In the genomic region with DNA sequence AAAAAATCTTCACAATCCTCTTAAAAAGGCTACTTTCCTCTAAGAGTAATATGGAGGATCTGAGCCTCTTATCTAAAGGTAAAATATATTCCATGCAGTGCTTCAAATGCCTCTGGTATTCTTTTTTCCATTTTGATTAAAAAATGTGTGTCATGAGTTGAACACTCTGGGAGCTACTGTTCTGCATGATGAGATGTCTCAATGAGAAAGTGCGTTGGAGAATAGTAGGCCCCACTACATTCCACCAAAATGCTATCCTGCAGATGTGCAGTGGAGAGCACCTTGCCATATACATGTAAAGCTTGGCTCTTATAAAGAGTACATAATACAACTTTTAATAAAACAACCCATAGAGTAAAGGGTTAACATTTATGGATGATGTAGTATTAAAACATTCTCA, we compare ENCODE assay signal across 29 cellular contexts.
"Had no signal": no experiment of that assay in that cellular context is flagged by ENCODE, and none has a peak within 500 bp of the region (broad histone marks: within the 10 kb centered on the region; RNA-seq: fewer than 3 reads in every experiment).

No MANE protein-coding gene starts in this region.

- FAIRE-seq: endometrium, endothelial cell of umbilical vein, frontal cortex had no signal

- H3K9me3 ChIP-seq: colonic mucosa, esophagus muscularis mucosa, esophagus squamous epithelium, gastrocnemius medialis, gastroesophageal sphincter, heart left ventricle, heart right ventricle had no signal

- H2AFZ ChIP-seq: hepatocyte had no signal

- H3K27ac ChIP-seq: colonic mucosa, coronary artery, dorsolateral prefrontal cortex, epithelial cell of prostate, esophagus muscularis mucosa, esophagus squamous epithelium, foreskin keratinocyte, gastrocnemius medialis, gastroesophageal sphincter, heart left ventricle, hepatocyte had no signal

- H3K4me1 Mint-ChIP-seq: endodermal cell had no signal

- ATAC-seq: effector memory CD8-positive, alpha-beta T cell; esophagus mucosa; foreskin keratinocyte; gastrocnemius medialis; gastroesophageal sphincter; heart left ventricle; heart right ventricle had no signal

- H3K27ac Mint-ChIP-seq: dendritic cell treated with granulocyte-macrophage colony-stimulating factor and Interleukin-4, amounts not matched to agents 40 ng/mL and 50 ng/mL, for 4 days; effector memory CD8-positive, alpha-beta T cell; endodermal cell had no signal

- H3K4me3 ChIP-seq: colonic mucosa, coronary artery, dorsolateral prefrontal cortex, esophagus muscularis mucosa, esophagus squamous epithelium, gastrocnemius medialis, gastroesophageal sphincter, heart left ventricle, heart right ventricle, hepatocyte had no signal

- H3K9me3 Mint-ChIP-seq: dendritic cell treated with granulocyte-macrophage colony-stimulating factor and Interleukin-4, amounts not matched to agents 40 ng/mL and 50 ng/mL, for 4 days; endodermal cell had no signal

- H3K4me3 Mint-ChIP-seq: dendritic cell treated with granulocyte-macrophage colony-stimulating factor and Interleukin-4, amounts not matched to agents 40 ng/mL and 50 ng/mL, for 4 days; effector memory CD8-positive, alpha-beta T cell; endodermal cell had no signal

- H3K4me2 ChIP-seq: hepatocyte had no signal

- DNase-seq: colonic mucosa; cortex of kidney; dermis blood vessel endothelial cell; dorsolateral prefrontal cortex; effector CD4-positive, alpha-beta T cell; effector CD8-positive, alpha-beta T cell; effector memory CD4-positive, alpha-beta T cell; effector memory CD8-positive, alpha-beta T cell; endodermal cell; erythroblast; esophagus squamous epithelium; foreskin fibroblast; foreskin keratinocyte; foreskin melanocyte; gastrocnemius medialis; glutamatergic neuron; head of caudate nucleus; heart left ventricle; heart right ventricle had no signal

- H3K36me3 ChIP-seq: colonic mucosa, esophagus muscularis mucosa, esophagus squamous epithelium, gastrocnemius medialis, heart right ventricle had no signal

- H3K27me3 ChIP-seq: colonic mucosa, dorsolateral prefrontal cortex, esophagus muscularis mucosa, esophagus squamous epithelium, foreskin keratinocyte, gastrocnemius medialis, gastroesophageal sphincter, heart left ventricle, heart right ventricle, hepatocyte had no signal

- H3K4me1 ChIP-seq: colonic mucosa, foreskin keratinocyte, gastrocnemius medialis had no signal

- H3K27me3 Mint-ChIP-seq: dendritic cell treated with granulocyte-macrophage colony-stimulating factor and Interleukin-4, amounts not matched to agents 40 ng/mL and 50 ng/mL, for 4 days; effector memory CD8-positive, alpha-beta T cell had no signal
